In the genomic region with DNA sequence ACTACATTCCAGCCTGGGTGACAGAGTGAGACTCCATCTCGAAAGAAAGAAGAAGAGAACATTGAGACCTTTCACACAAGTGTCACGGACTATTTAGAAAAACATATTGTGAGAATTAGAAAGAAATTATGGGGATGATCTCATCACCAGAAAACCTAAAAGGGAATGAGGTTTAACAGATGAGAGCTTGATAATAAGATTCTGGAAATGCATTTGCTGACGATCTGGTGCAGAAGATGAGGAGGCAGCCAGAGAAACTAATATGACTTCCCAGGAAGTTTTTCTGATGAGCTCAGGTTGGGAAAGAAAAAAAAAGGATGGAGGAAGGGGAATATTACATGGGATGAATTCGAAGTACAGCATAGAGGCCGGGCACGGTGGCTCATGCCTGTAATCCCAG, we compare ENCODE assay signal across 26 cellular contexts. TPM values are rescaled to one million over a fixed set of nuclear protein-coding genes. Genes with fewer than 3 reads are reported as not detected.
"Had no signal": no experiment of that assay in that cellular context is flagged by ENCODE, and none has a peak within 500 bp of the region (broad histone marks: within the 10 kb centered on the region; RNA-seq: fewer than 3 reads in every experiment).

No MANE protein-coding gene starts in this region.

- H3K9me3 Mint-ChIP-seq: stimulated activated naive B cell treated with anti-CD40 and anti-IgM and Interleukin-4, amounts not matched to agents 10 μg/mL and 1 μg/mL and 100 μg/mL, for 72 hours; stimulated activated naive CD8-positive, alpha-beta T cell treated with anti-CD3 and anti-CD28 coated beads, Interleukin-15, amount 100 ng/mL, for 72 hours had no signal

- H3K36me3 ChIP-seq: colonic mucosa, gastroesophageal sphincter, neutrophil, sigmoid colon, tibial nerve, upper lobe of right lung, vagina had no signal

- H3K4me3 Mint-ChIP-seq: naive thymus-derived CD4-positive, alpha-beta T cell; stimulated activated naive B cell treated with anti-CD40 and anti-IgM and Interleukin-4, amounts not matched to agents 10 μg/mL and 1 μg/mL and 100 μg/mL, for 72 hours; stimulated activated naive CD8-positive, alpha-beta T cell treated with anti-CD3 and anti-CD28 coated beads, Interleukin-15, amount 100 ng/mL, for 72 hours had no signal

- H3K27me3 Mint-ChIP-seq: stimulated activated naive CD8-positive, alpha-beta T cell treated with anti-CD3 and anti-CD28 coated beads, Interleukin-15, amount 100 ng/mL, for 72 hours had no signal

- DNase-seq: colonic mucosa; kidney glomerular epithelial cell; naive thymus-derived CD4-positive, alpha-beta T cell; posterior cingulate gyrus; sigmoid colon; stimulated activated CD4-positive, alpha-beta T cell treated with anti-CD3 and anti-CD28 coated beads, Interleukin-2, amount 100 ng/mL, for 24 hours; stimulated activated CD4-positive, alpha-beta T cell treated with anti-CD3 and anti-CD28 coated beads, Interleukin-4, amount 100 ng/mL, for 4 hours; stimulated activated naive B cell treated with anti-CD40 and anti-IgM and Interleukin-4, amounts not matched to agents 10 μg/mL and 1 μg/mL and 100 μg/mL, for 72 hours; stimulated activated naive CD8-positive, alpha-beta T cell treated with anti-CD3 and anti-CD28 coated beads, Interleukin-15, amount 100 ng/mL, for 72 hours; testis; upper lobe of right lung had no signal

- H3K4me1 ChIP-seq: colonic mucosa, gastroesophageal sphincter, sigmoid colon, testis, tibial nerve, upper lobe of right lung, vagina had no signal

- H3K4me1 Mint-ChIP-seq: stimulated activated naive B cell treated with anti-CD40 and anti-IgM and Interleukin-4, amounts not matched to agents 10 μg/mL and 1 μg/mL and 100 μg/mL, for 72 hours had no signal

- H3K27ac Mint-ChIP-seq: stimulated activated naive B cell treated with anti-CD40 and anti-IgM and Interleukin-4, amounts not matched to agents 10 μg/mL and 1 μg/mL and 100 μg/mL, for 72 hours; stimulated activated naive CD8-positive, alpha-beta T cell treated with anti-CD3 and anti-CD28 coated beads, Interleukin-15, amount 100 ng/mL, for 72 hours had no signal

- H3K9me3 ChIP-seq: colonic mucosa, gastroesophageal sphincter, neutrophil, sigmoid colon, testis, tibial nerve, upper lobe of right lung, vagina had no signal

- ATAC-seq: gastroesophageal sphincter; left lobe of liver; naive thymus-derived CD4-positive, alpha-beta T cell; stimulated activated naive B cell treated with anti-CD40 and anti-IgM and Interleukin-4, amounts not matched to agents 10 μg/mL and 1 μg/mL and 100 μg/mL, for 72 hours; stimulated activated naive CD8-positive, alpha-beta T cell treated with anti-CD3 and anti-CD28 coated beads, Interleukin-15, amount 100 ng/mL, for 72 hours; upper lobe of right lung had no signal

- H3K4me3 ChIP-seq: colonic mucosa, gastroesophageal sphincter, sigmoid colon, skin epidermis, testis, tibial nerve, upper lobe of right lung, vagina had no signal

- H3K36me3 Mint-ChIP-seq: naive thymus-derived CD4-positive, alpha-beta T cell; stimulated activated naive B cell treated with anti-CD40 and anti-IgM and Interleukin-4, amounts not matched to agents 10 μg/mL and 1 μg/mL and 100 μg/mL, for 72 hours had no signal

- H3K27ac ChIP-seq: colonic mucosa, gastroesophageal sphincter, neutrophil, sigmoid colon, skin epidermis, testis, tibial nerve, upper lobe of right lung, vagina had no signal

- H3K27me3 ChIP-seq: colonic mucosa, gastroesophageal sphincter, sigmoid colon, testis, tibial nerve, upper lobe of right lung, vagina had no signal

RNA-seq across cellular contexts. Expression of a gene that starts 10.8 kb away (rescaled TPM):
- total RNA-seq: dermis blood vessel endothelial cell; fibroblast of lung; gastroesophageal sphincter; lower leg skin; mammary epithelial cell; mesenteric fat pad; mononuclear cell; naive thymus-derived CD4-positive, alpha-beta T cell; osteoblast; pulmonary artery endothelial cell; subcutaneous adipose tissue; tibial nerve; vagina had no signal
